Comparison of ENCODE assay signal across 24 cellular contexts in the genomic region with DNA sequence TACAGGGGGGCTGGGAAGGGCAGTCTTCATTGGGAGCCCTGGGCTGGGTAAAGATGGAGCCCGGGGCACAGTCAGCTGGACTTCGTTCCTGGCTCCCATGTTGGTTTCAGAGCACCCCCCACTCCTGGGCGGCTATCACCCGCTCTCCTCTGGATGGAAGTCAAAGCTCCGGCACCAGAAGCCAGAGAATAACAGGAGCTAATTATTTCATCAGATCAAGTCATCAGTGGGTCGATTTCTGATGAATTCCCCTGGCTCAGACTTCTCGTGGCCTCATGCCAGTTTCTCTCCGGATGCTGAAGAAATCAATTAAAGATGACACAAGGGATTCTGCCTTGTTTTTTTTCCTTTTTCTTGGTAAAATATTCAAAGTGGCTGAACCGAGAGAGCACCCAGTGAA. TPM values are rescaled to one million over a fixed set of nuclear protein-coding genes. Genes with fewer than 3 reads are reported as not detected.
DNase-seq lines count a peak whose midpoint lies in the region; TF ChIP-seq lines count a peak whose summit lies in the region.
"Had no signal": no experiment of that assay in that cellular context is flagged by ENCODE, and none has a peak within 500 bp of the region (broad histone marks: within the 10 kb centered on the region; RNA-seq: fewer than 3 reads in every experiment).

No MANE protein-coding gene starts in this region.

- no peaks in the 10 kb centered on the region for H3K9me3 ChIP-seq in GM23248 (ENCODE audit: low read depth)
- H3K9me3 ChIP-seq: left ventricle myocardium inferior, sigmoid colon, thyroid gland had no signal

- 16 to 18% methylated on average over 9 of the region's 9 CpGs for WGBS in GM23248 (ENCODE audit: low coverage in 1 of 2, low lambda C conversion rate in 2 of 2, missing lambda C conversion rate in 2 of 2), 2 experiments

- CTCF ChIA-PET in RWPE1 (lab: Yijun Ruan, JAX) = interaction anchor here (0.6 to 0.9 kb wide), 2 partner anchors 84 to 350 kb away, joined by 3 to 6 read pairs; no protein-coding TSS in a partner anchor
- CTCF ChIA-PET in activated CD4-positive, alpha-beta memory T cell treated with anti-CD3 and anti-CD28 coated beads for 36 hours (lab: Charles Lee) = no interaction called here

- no peak overlapping the region for H2AFZ ChIP-seq in GM23248

- no peak overlapping the region for H3K4me2 ChIP-seq in GM23248 (ENCODE audit: unreplicated experiment)

- H3K4me1 Mint-ChIP-seq in activated CD4-positive, alpha-beta memory T cell treated with anti-CD3 and anti-CD28 coated beads for 36 hours (ENCODE audit: low read depth) = no peaks in the 10 kb centered on the region
- H3K4me1 Mint-ChIP-seq: activated naive CD8-positive, alpha-beta T cell treated with anti-CD3 and anti-CD28 coated beads for 36 hours; CD8-positive, alpha-beta memory T cell; immature natural killer cell had no signal

- H3K36me3 ChIP-seq in GM23248 (ENCODE audit: low read depth) = no peaks in the 10 kb centered on the region
- H3K36me3 ChIP-seq: left ventricle myocardium inferior, sigmoid colon, thyroid gland had no signal

- no peaks in the 10 kb centered on the region for H3K79me2 ChIP-seq in GM23248 (ENCODE audit: insufficient read depth)

- H3K27me3 Mint-ChIP-seq in activated CD4-positive, alpha-beta memory T cell treated with anti-CD3 and anti-CD28 coated beads for 36 hours = peaks cover 18% of the 10 kb centered on the region

- no peak overlapping the region for H3K27ac Mint-ChIP-seq in activated CD4-positive, alpha-beta memory T cell treated with anti-CD3 and anti-CD28 coated beads for 36 hours
- H3K27ac Mint-ChIP-seq: activated naive CD8-positive, alpha-beta T cell treated with anti-CD3 and anti-CD28 coated beads for 36 hours; natural killer cell treated with Interleukin-12 subunit alpha and Interleukin-12 subunit beta and Interleukin-15 and Interleukin-18, amount 100 ng/mL, for 72 hours had no signal

- H3K9me2 ChIP-seq in GM23248 (ENCODE audit: insufficient read depth) = no peaks in the 10 kb centered on the region

- intact Hi-C loops in activated CD4-positive, alpha-beta memory T cell treated with anti-CD3 and anti-CD28 coated beads for 36 hours (cut with micrococcal nuclease) = no loop called here

- DNase-seq in GM23248 = peak; percentile 10
- DNase-seq in RWPE1 (ENCODE audit: low spot score) = no peak
- DNase-seq in fibroblast of pulmonary artery (ENCODE audit: low read depth) = peak; percentile 30
- peak; percentile 23 for DNase-seq in retina
- no peak for DNase-seq in stimulated activated CD4-positive, alpha-beta T cell treated with anti-CD3 and anti-CD28 coated beads, Interleukin-15, amount 100 ng/mL, for 24 hours
- no peak for DNase-seq in stimulated activated CD4-positive, alpha-beta T cell treated with anti-CD3 and anti-CD28 coated beads, Interleukin-1b, Interleukin-23, amount 100 ng/mL, for 48 hours
- no peak for DNase-seq in activated CD4-positive, alpha-beta memory T cell treated with anti-CD3 and anti-CD28 coated beads for 36 hours
- DNase-seq: activated CD4-positive, alpha-beta T cell treated with anti-CD3 and anti-CD28 coated beads, Interleukin-2, amount 50 U/mL, for 4 hours; activated CD4-positive, CD25-positive, alpha-beta regulatory T cell; activated naive CD8-positive, alpha-beta T cell treated with anti-CD3 and anti-CD28 coated beads for 36 hours; CD8-positive, alpha-beta memory T cell; cerebellar nuclear complex; DMS53; hippocampal formation; immature natural killer cell; KG1; left ventricle myocardium inferior; midbrain; NCI-H69; posterior cingulate gyrus; sigmoid colon; stimulated activated naive CD8-positive, alpha-beta T cell treated with anti-CD3 and anti-CD28 coated beads, Interleukin-15, amount 100 ng/mL, for 72 hours; thyroid gland had no signal

- TF ChIP-seq CTCF in RWPE1 (conservative IDR thresholded peaks at IDR 0.05; ENCODE audit: low read depth) (no peak), fibroblast of pulmonary artery (IDR thresholded peaks at IDR 0.05; ENCODE audit: low read length, missing control alignments) (no peak)

- POLR2A ChIA-PET in RWPE1 (lab: Yijun Ruan, JAX; ENCODE audit: low non-redundant PET) = no interaction called here
- POLR2A ChIA-PET in activated CD4-positive, alpha-beta memory T cell treated with anti-CD3 and anti-CD28 coated beads for 36 hours (lab: Charles Lee) = no interaction called here

- H3K4me1 ChIP-seq in GM23248 (ENCODE audit: insufficient read depth) = no peaks in the 10 kb centered on the region

- H3K4me3 Mint-ChIP-seq in activated CD4-positive, alpha-beta memory T cell treated with anti-CD3 and anti-CD28 coated beads for 36 hours = no peak overlapping the region
- H3K4me3 Mint-ChIP-seq: activated naive CD8-positive, alpha-beta T cell treated with anti-CD3 and anti-CD28 coated beads for 36 hours; CD8-positive, alpha-beta memory T cell; immature natural killer cell; natural killer cell treated with Interleukin-12 subunit alpha and Interleukin-12 subunit beta and Interleukin-15 and Interleukin-18, amount 100 ng/mL, for 72 hours; stimulated activated naive CD8-positive, alpha-beta T cell treated with anti-CD3 and anti-CD28 coated beads, Interleukin-15, amount 100 ng/mL, for 72 hours had no signal

- no peak overlapping the region for H3K9ac ChIP-seq in GM23248

- H3K36me3 Mint-ChIP-seq in activated CD4-positive, alpha-beta memory T cell treated with anti-CD3 and anti-CD28 coated beads for 36 hours = no peaks in the 10 kb centered on the region
- H3K36me3 Mint-ChIP-seq: activated naive CD8-positive, alpha-beta T cell treated with anti-CD3 and anti-CD28 coated beads for 36 hours; CD8-positive, alpha-beta memory T cell; immature natural killer cell; natural killer cell treated with Interleukin-12 subunit alpha and Interleukin-12 subunit beta and Interleukin-15 and Interleukin-18, amount 100 ng/mL, for 72 hours had no signal

- in situ Hi-C loops in GM23248 (cut with MboI) = no loop called here

- H3K27ac ChIP-seq in GM23248 = no peak overlapping the region
- H3K27ac ChIP-seq in RWPE1 = peak overlapping the region; percentile 64
- H3K27ac ChIP-seq: left ventricle myocardium inferior, sigmoid colon, thyroid gland had no signal

- H3K9me3 Mint-ChIP-seq in activated CD4-positive, alpha-beta memory T cell treated with anti-CD3 and anti-CD28 coated beads for 36 hours = no peaks in the 10 kb centered on the region
- H3K9me3 Mint-ChIP-seq: activated naive CD8-positive, alpha-beta T cell treated with anti-CD3 and anti-CD28 coated beads for 36 hours; CD8-positive, alpha-beta memory T cell; natural killer cell treated with Interleukin-12 subunit alpha and Interleukin-12 subunit beta and Interleukin-15 and Interleukin-18, amount 100 ng/mL, for 72 hours; stimulated activated naive CD8-positive, alpha-beta T cell treated with anti-CD3 and anti-CD28 coated beads, Interleukin-15, amount 100 ng/mL, for 72 hours had no signal

- H4K20me1 ChIP-seq in GM23248 (ENCODE audit: insufficient read depth) = no peaks in the 10 kb centered on the region

- H3K4me3 ChIP-seq in GM23248 = no peak overlapping the region
- no peak overlapping the region for H3K4me3 ChIP-seq in fibroblast of pulmonary artery (replicated peaks; ENCODE audit: low read depth, low read length)
- H3K4me3 ChIP-seq: left ventricle myocardium inferior, sigmoid colon, thyroid gland had no signal

- no peaks in the 10 kb centered on the region for H3F3A ChIP-seq in GM23248 (ENCODE audit: insufficient read depth)

- H3K27me3 ChIP-seq in GM23248 (replicated peaks; ENCODE audit: insufficient read depth) = peaks cover 28% of the 10 kb centered on the region
- H3K27me3 ChIP-seq: sigmoid colon, thyroid gland had no signal

RNA-seq across cellular contexts. Expression of gene SULF2, which starts 22.6 kb away (rescaled TPM):
- 5.6 and 10.5 TPM in 2 replicates for total RNA-seq in GM23248 (2014; rRNA removed; shearing (Covaris generic))
- 1.1 and 2.0 TPM in 2 replicates for polyA plus RNA-seq in GM23248 (2016; fragmentation: Nextera tagmentation; extraction: Ambion mirVana)
- total RNA-seq in activated CD4-positive, alpha-beta memory T cell treated with anti-CD3 and anti-CD28 coated beads for 36 hours = under 1 TPM; 0.17 to 0.34 TPM

Comparison
In these comparisons a context has a peak if more than half of its experiments do, and no peak if none do; other contexts are left out.
1. DNase-seq: peak in GM23248 (single experiment), fibroblast of pulmonary artery (single experiment) and retina (single experiment); none in RWPE1 (single experiment), stimulated activated CD4-positive, alpha-beta T cell treated with anti-CD3 and anti-CD28 coated beads, Interleukin-15, amount 100 ng/mL, for 24 hours (single experiment), stimulated activated CD4-positive, alpha-beta T cell treated with anti-CD3 and anti-CD28 coated beads, Interleukin-1b, Interleukin-23, amount 100 ng/mL, for 48 hours (single experiment) and activated CD4-positive, alpha-beta memory T cell treated with anti-CD3 and anti-CD28 coated beads for 36 hours (single experiment).